ENCODE assay signal across 25 cellular contexts in the genomic region with DNA sequence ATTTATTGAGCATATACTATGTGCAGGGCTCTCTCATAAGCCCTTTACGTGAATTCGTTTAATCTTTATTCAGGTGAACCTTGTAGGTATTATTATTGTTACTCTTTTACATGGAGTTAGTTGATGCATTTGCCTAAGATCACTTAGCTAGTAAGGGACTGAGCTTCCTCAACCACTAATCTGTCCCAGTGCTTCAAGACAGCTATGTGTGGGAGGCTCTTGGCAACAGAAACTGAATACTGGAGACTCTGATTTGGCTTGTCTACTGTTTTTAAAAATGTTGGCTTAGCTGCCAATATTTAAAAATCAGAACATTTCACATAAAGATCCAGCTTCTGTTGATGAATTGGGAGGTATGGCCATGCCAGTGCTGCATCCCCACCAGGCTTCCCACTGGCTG.
"Had no signal": no experiment of that assay in that cellular context is flagged by ENCODE, and none has a peak within 500 bp of the region (broad histone marks: within the 10 kb centered on the region; RNA-seq: fewer than 3 reads in every experiment).

No MANE protein-coding gene starts in this region.

- H3K27me3 Mint-ChIP-seq: activated CD4-positive, alpha-beta T cell treated with anti-CD3 and anti-CD28 coated beads, Interleukin-2, amount 10 ng/mL, durations not matched to agents 24 days and 14 days; activated CD8-positive, alpha-beta T cell treated with anti-CD3 and anti-CD28 coated beads for 36 hours; activated naive CD8-positive, alpha-beta T cell treated with anti-CD3 and anti-CD28 coated beads, Interleukin-2, amount 10 ng/mL, durations not matched to agents 7 days and 5 days; stimulated activated naive CD8-positive, alpha-beta T cell treated with anti-CD3 and anti-CD28 coated beads, Interleukin-15, Interleukin-2, amounts not matched to agents 100 ng/mL and 50 ng/mL, for 24 hours; type B pancreatic cell had no signal

- DNase-seq: activated CD4-positive, alpha-beta T cell treated with anti-CD3 and anti-CD28 coated beads, Interleukin-2, amount 10 ng/mL, durations not matched to agents 24 days and 14 days; activated CD4-positive, CD25-positive, alpha-beta regulatory T cell; activated CD8-positive, alpha-beta T cell treated with anti-CD3 and anti-CD28 coated beads for 36 hours; activated naive CD4-positive, alpha-beta T cell treated with Interleukin-2 at 50 U/mL for 16 hours; activated naive CD8-positive, alpha-beta T cell treated with anti-CD3 and anti-CD28 coated beads, Interleukin-2, amount 10 ng/mL, durations not matched to agents 7 days and 5 days; activated T-cell treated with anti-CD3 and anti-CD28 coated beads, Interleukin-2, amount 50 U/mL, for 1 hour; brain microvascular endothelial cell; central memory CD4-positive, alpha-beta T cell; effector CD4-positive, alpha-beta T cell; heart left ventricle; kidney glomerular epithelial cell; left ventricle myocardium inferior; mammary epithelial cell; midbrain; occipital lobe; posterior cingulate gyrus; stimulated activated CD4-positive, alpha-beta T cell treated with anti-CD3 and anti-CD28 coated beads, Interleukin-1b, Interleukin-23, amount 100 ng/mL, for 48 hours; T-helper 1 cell; T-helper 9 cell had no signal

- H3K9me3 Mint-ChIP-seq: activated CD4-positive, alpha-beta T cell treated with anti-CD3 and anti-CD28 coated beads, Interleukin-2, amount 10 ng/mL, durations not matched to agents 24 days and 14 days; activated CD8-positive, alpha-beta T cell treated with anti-CD3 and anti-CD28 coated beads for 36 hours; activated naive CD8-positive, alpha-beta T cell treated with anti-CD3 and anti-CD28 coated beads, Interleukin-2, amount 10 ng/mL, durations not matched to agents 7 days and 5 days; activated T-helper 2 cell treated with anti-CD3 and anti-CD28 coated beads, Interferon-gamma antibody, Interleukin-2, Interleukin-4, amounts not matched to agents 10 μg/mL and 5 μg/mL and 100 μg/mL, durations not matched to agents 14 hours and 24 hours and 36 hours; stimulated activated naive CD8-positive, alpha-beta T cell treated with anti-CD3 and anti-CD28 coated beads, Interleukin-15, Interleukin-2, amounts not matched to agents 100 ng/mL and 50 ng/mL, for 24 hours; type B pancreatic cell had no signal

- ATAC-seq: activated CD8-positive, alpha-beta T cell treated with anti-CD3 and anti-CD28 coated beads for 36 hours; gastroesophageal sphincter had no signal

- H3K27me3 ChIP-seq: brain microvascular endothelial cell, esophagus muscularis mucosa, gastroesophageal sphincter, heart left ventricle had no signal

- H3K4me3 ChIP-seq: coronary artery, esophagus muscularis mucosa, gastroesophageal sphincter, heart left ventricle, left ventricle myocardium inferior had no signal

- H3K27ac ChIP-seq: brain microvascular endothelial cell, coronary artery, esophagus muscularis mucosa, gastroesophageal sphincter, heart left ventricle, left ventricle myocardium inferior had no signal

- H3K27ac Mint-ChIP-seq: activated CD4-positive, alpha-beta T cell treated with anti-CD3 and anti-CD28 coated beads, Interleukin-2, amount 10 ng/mL, durations not matched to agents 24 days and 14 days; activated CD8-positive, alpha-beta T cell treated with anti-CD3 and anti-CD28 coated beads for 36 hours; activated naive CD8-positive, alpha-beta T cell treated with anti-CD3 and anti-CD28 coated beads, Interleukin-2, amount 10 ng/mL, durations not matched to agents 7 days and 5 days; activated T-helper 2 cell treated with anti-CD3 and anti-CD28 coated beads, Interferon-gamma antibody, Interleukin-2, Interleukin-4, amounts not matched to agents 10 μg/mL and 5 μg/mL and 100 μg/mL, durations not matched to agents 14 hours and 24 hours and 36 hours; stimulated activated naive CD8-positive, alpha-beta T cell treated with anti-CD3 and anti-CD28 coated beads, Interleukin-15, Interleukin-2, amounts not matched to agents 100 ng/mL and 50 ng/mL, for 24 hours; type B pancreatic cell had no signal

- H3K9me3 ChIP-seq: esophagus muscularis mucosa, gastroesophageal sphincter, heart left ventricle, left ventricle myocardium inferior had no signal

- H3K4me3 Mint-ChIP-seq: activated CD4-positive, alpha-beta T cell treated with anti-CD3 and anti-CD28 coated beads, Interleukin-2, amount 10 ng/mL, durations not matched to agents 24 days and 14 days; activated CD8-positive, alpha-beta T cell treated with anti-CD3 and anti-CD28 coated beads for 36 hours; activated naive CD8-positive, alpha-beta T cell treated with anti-CD3 and anti-CD28 coated beads, Interleukin-2, amount 10 ng/mL, durations not matched to agents 7 days and 5 days; stimulated activated naive CD8-positive, alpha-beta T cell treated with anti-CD3 and anti-CD28 coated beads, Interleukin-15, Interleukin-2, amounts not matched to agents 100 ng/mL and 50 ng/mL, for 24 hours; type B pancreatic cell had no signal

- H3K4me1 ChIP-seq: esophagus muscularis mucosa, gastroesophageal sphincter, heart left ventricle, left ventricle myocardium inferior had no signal

- H3K36me3 ChIP-seq: left ventricle myocardium inferior had no signal
